28 cellular contexts compared by ENCODE assay signal in genomic region chr1:212045981-212046380, GRCh38. TPM values are rescaled to one million over a fixed set of nuclear protein-coding genes. Genes with fewer than 3 reads are reported as not detected.
"Had no signal": no experiment of that assay in that cellular context is flagged by ENCODE, and none has a peak within 500 bp of the region (broad histone marks: within the 10 kb centered on the region; RNA-seq: fewer than 3 reads in every experiment).

No MANE protein-coding gene starts in this region.

- H3K27me3 ChIP-seq: ascending aorta, breast epithelium, colonic mucosa, hepatocyte, neural progenitor cell, sigmoid colon, stomach, suprapubic skin, tibial nerve had no signal

- H3K27ac Mint-ChIP-seq: activated CD8-positive, alpha-beta T cell treated with anti-CD3 and anti-CD28 coated beads, Interleukin-2, amount 10 ng/mL, durations not matched to agents 7 days and 5 days; immature natural killer cell; naive thymus-derived CD8-positive, alpha-beta T cell; neural progenitor cell; stimulated activated memory B cell treated with anti-CD40 and anti-IgM and Interleukin-4, amounts not matched to agents 10 μg/mL and 1 μg/mL and 100 μg/mL, for 72 hours had no signal

- H2AFZ ChIP-seq: hepatocyte, neural progenitor cell had no signal

- DNase-seq: activated CD4-positive, alpha-beta T cell treated with anti-CD3 and anti-CD28 coated beads for 1 hour; activated CD4-positive, alpha-beta T cell treated with anti-CD3 and anti-CD28 coated beads, Interleukin-2, amount 50 U/mL, for 1 hour; activated CD8-positive, alpha-beta T cell treated with anti-CD3 and anti-CD28 coated beads, Interleukin-2, amount 10 ng/mL, durations not matched to agents 7 days and 5 days; activated gamma-delta T cell; activated naive CD4-positive, alpha-beta T cell treated with anti-CD3 and anti-CD28 coated beads, Interleukin-2, amount 50 U/mL, for 16 hours; colonic mucosa; foreskin melanocyte; glutamatergic neuron; immature natural killer cell; kidney glomerular epithelial cell; left ventricle myocardium inferior; naive thymus-derived CD8-positive, alpha-beta T cell; retina; sigmoid colon; stimulated activated CD4-positive, alpha-beta T cell treated with anti-CD3 and anti-CD28 coated beads, Interleukin-15, amount 100 ng/mL, for 24 hours; stomach; T-helper 9 cell had no signal

- H3K27me3 Mint-ChIP-seq: central memory CD8-positive, alpha-beta T cell; stimulated activated memory B cell treated with anti-CD40 and anti-IgM and Interleukin-4, amounts not matched to agents 10 μg/mL and 1 μg/mL and 100 μg/mL, for 72 hours had no signal

- H3K4me2 ChIP-seq: hepatocyte, neural progenitor cell, smooth muscle cell had no signal

- H3K9ac ChIP-seq: neural progenitor cell had no signal

- H3K9me3 Mint-ChIP-seq: activated T-helper 1 cell treated with anti-CD3 and anti-CD28 coated beads, Interleukin-12 subunit alpha, Interleukin-12 subunit beta, Interleukin-2, Interleukin-4 antibody, amounts not matched to agents 30 ng/mL and 10 ng/mL and 1 ng/mL, durations not matched to agents 14 hours and 24 hours and 36 hours; central memory CD8-positive, alpha-beta T cell; immature natural killer cell; naive thymus-derived CD8-positive, alpha-beta T cell; stimulated activated memory B cell treated with anti-CD40 and anti-IgM and Interleukin-4, amounts not matched to agents 10 μg/mL and 1 μg/mL and 100 μg/mL, for 72 hours had no signal

- H3K9me3 ChIP-seq: ascending aorta, breast epithelium, colonic mucosa, left ventricle myocardium inferior, sigmoid colon, stomach, suprapubic skin, tibial nerve had no signal

- H3K27ac ChIP-seq: ascending aorta, breast epithelium, colonic mucosa, hepatocyte, left ventricle myocardium inferior, sigmoid colon, stomach, suprapubic skin, tibial nerve had no signal

- H3K4me1 ChIP-seq: ascending aorta, breast epithelium, colonic mucosa, left ventricle myocardium inferior, neural progenitor cell, sigmoid colon, stomach, suprapubic skin, tibial nerve had no signal

- H3K4me1 Mint-ChIP-seq: stimulated activated memory B cell treated with anti-CD40 and anti-IgM and Interleukin-4, amounts not matched to agents 10 μg/mL and 1 μg/mL and 100 μg/mL, for 72 hours had no signal

- H3K36me3 Mint-ChIP-seq: immature natural killer cell; naive thymus-derived CD8-positive, alpha-beta T cell had no signal

- H3K4me3 ChIP-seq: ascending aorta, breast epithelium, colonic mucosa, hepatocyte, left ventricle myocardium inferior, neural progenitor cell, sigmoid colon, smooth muscle cell, stomach, suprapubic skin, tibial nerve had no signal

- FAIRE-seq: urothelium cell line had no signal

- H3K4me3 Mint-ChIP-seq: activated CD8-positive, alpha-beta T cell treated with anti-CD3 and anti-CD28 coated beads, Interleukin-2, amount 10 ng/mL, durations not matched to agents 7 days and 5 days; activated T-helper 1 cell treated with anti-CD3 and anti-CD28 coated beads, Interleukin-12 subunit alpha, Interleukin-12 subunit beta, Interleukin-2, Interleukin-4 antibody, amounts not matched to agents 30 ng/mL and 10 ng/mL and 1 ng/mL, durations not matched to agents 14 hours and 24 hours and 36 hours; central memory CD8-positive, alpha-beta T cell; immature natural killer cell; naive thymus-derived CD8-positive, alpha-beta T cell; neural progenitor cell; stimulated activated memory B cell treated with anti-CD40 and anti-IgM and Interleukin-4, amounts not matched to agents 10 μg/mL and 1 μg/mL and 100 μg/mL, for 72 hours had no signal

- H3K36me3 ChIP-seq: ascending aorta, breast epithelium, colonic mucosa, left ventricle myocardium inferior, sigmoid colon, stomach, suprapubic skin, tibial nerve had no signal

- ATAC-seq: activated CD8-positive, alpha-beta T cell treated with anti-CD3 and anti-CD28 coated beads, Interleukin-2, amount 10 ng/mL, durations not matched to agents 7 days and 5 days; naive thymus-derived CD8-positive, alpha-beta T cell; stimulated activated memory B cell treated with anti-CD40 and anti-IgM and Interleukin-4, amounts not matched to agents 10 μg/mL and 1 μg/mL and 100 μg/mL, for 72 hours had no signal

RNA-seq across cellular contexts. Expression of gene DTL, which starts 10.4 kb away (rescaled TPM):
- total RNA-seq: ascending aorta had no signal
